Comparison of ENCODE assay signal across 10 cellular contexts in genomic region chr1:19414490-19414889, GRCh38.
DNase-seq lines count a peak whose midpoint lies in the region; ATAC-seq and TF ChIP-seq lines count a peak whose summit lies in the region.
"Had no signal": no experiment of that assay in that cellular context is flagged by ENCODE, and none has a peak within 500 bp of the region (broad histone marks: within the 10 kb centered on the region; RNA-seq: fewer than 3 reads in every experiment).

No MANE protein-coding gene starts in this region.

- H3K27me3 Mint-ChIP-seq in CD4-positive, alpha-beta T cell, result no peaks in the 10 kb centered on the region

- no peak for DNase-seq in CD4-positive, alpha-beta T cell
- DNase-seq in ascending aorta (ENCODE audit: low spot score in 2 of 2), result no peak
- no peak for DNase-seq in hepatocyte (ENCODE audit: low spot score)
- DNase-seq in sciatic nerve (ENCODE audit: low spot score), result no peak
- DNase-seq: HCEC 1CT; stimulated activated naive CD4-positive, alpha-beta T cell treated with Interleukin-2 at 50 U/mL for 16 hours had no signal

- no peaks in the 10 kb centered on the region for H3K27me3 ChIP-seq in CD4-positive, alpha-beta T cell (ENCODE audit: control insufficient read depth, insufficient read depth, low read length)
- no peaks in the 10 kb centered on the region for H3K27me3 ChIP-seq in ascending aorta
- no peaks in the 10 kb centered on the region for H3K27me3 ChIP-seq in hepatocyte

- no peak overlapping the region for H3K4me2 ChIP-seq in hepatocyte

- POLR2A ChIA-PET in CD4-positive, alpha-beta T cell (lab: Charles Lee), result no interaction called here

- no peaks in the 10 kb centered on the region for H3K9me3 ChIP-seq in CD4-positive, alpha-beta T cell (ENCODE audit: control insufficient read depth, low read length)
- H3K9me3 ChIP-seq in ascending aorta (no peaks in the 10 kb centered on the region), hepatocyte (ENCODE audit: low read depth) (no peaks in the 10 kb centered on the region)

- ATAC-seq in CD4-positive, alpha-beta T cell (ENCODE audit: poor library complexity), result no peak
- ATAC-seq in sciatic nerve (peak; percentile 91), HG02885 (IDR thresholded peaks at IDR 0.05; ENCODE audit: poor library complexity, unreplicated experiment) (no peak), HG03135 (IDR thresholded peaks at IDR 0.05; ENCODE audit: unreplicated experiment) (no peak), GM21737 (IDR thresholded peaks at IDR 0.05; ENCODE audit: unreplicated experiment) (no peak), HG02623 (IDR thresholded peaks at IDR 0.05; ENCODE audit: unreplicated experiment) (no peak)

- TF ChIP-seq CTCF in CD4-positive, alpha-beta T cell (IDR thresholded peaks at IDR 0.05), result no peak
- no peak for TF ChIP-seq CTCF in ascending aorta (IDR thresholded peaks at IDR 0.05)
- TF ChIP-seq CTCF in hepatocyte (IDR thresholded peaks at IDR 0.05; ENCODE audit: poor library complexity), result no peak

- H3K27ac ChIP-seq in CD4-positive, alpha-beta T cell (ENCODE audit: low read depth, low read length), result no peak overlapping the region
- peak overlapping the region; percentile 71 to 86 for H3K27ac ChIP-seq in ascending aorta
- H3K27ac ChIP-seq in hepatocyte, result peak overlapping the region; percentile 47

- H3K27ac Mint-ChIP-seq in CD4-positive, alpha-beta T cell, result peak overlapping the region; percentile 57

- H3K36me3 ChIP-seq in ascending aorta (peaks cover 8 to 14% of the 10 kb centered on the region in 2 donors), hepatocyte (replicated peaks; ENCODE audit: insufficient read depth, low read depth) (no peaks in the 10 kb centered on the region)

- H3K36me3 Mint-ChIP-seq in CD4-positive, alpha-beta T cell (ENCODE audit: low read depth), result peaks cover 95% of the 10 kb centered on the region

- H3K4me3 ChIP-seq in ascending aorta (peak overlapping the region in 1 of 2 donors; percentile 34), hepatocyte (no peak overlapping the region)

- H3K4me1 ChIP-seq in ascending aorta (peaks cover 21 to 64% of the 10 kb centered on the region in 2 donors), hepatocyte (ENCODE audit: insufficient read depth) (peaks cover 16% of the 10 kb centered on the region)

- H3K79me2 ChIP-seq in hepatocyte, result peaks cover 89% of the 10 kb centered on the region

- H4K20me1 ChIP-seq in hepatocyte (ENCODE audit: insufficient read depth, poor library complexity, severe bottlenecking), result peaks cover 32% of the 10 kb centered on the region

- H3K4me1 Mint-ChIP-seq in CD4-positive, alpha-beta T cell (ENCODE audit: low read depth), result peaks cover 90% of the 10 kb centered on the region

- no peaks in the 10 kb centered on the region for H3K9me3 Mint-ChIP-seq in CD4-positive, alpha-beta T cell

- intact Hi-C loops in CD4-positive, alpha-beta T cell (cut with DNase I, micrococcal nuclease), result no loop called here
- intact Hi-C loops in ascending aorta (cut with DNase I), result no loop called here
- intact Hi-C loops in sciatic nerve (cut with DNase I), result no loop called here

- no peak overlapping the region for H2AFZ ChIP-seq in hepatocyte

- CTCF ChIA-PET in CD4-positive, alpha-beta T cell (lab: Charles Lee), result interaction anchor here (0.5 kb wide), 1 partner anchor 371 kb away, joined by 3 read pairs; no protein-coding TSS in a partner anchor

- no peaks in the 10 kb centered on the region for H3K9me2 ChIP-seq in hepatocyte (replicated peaks; ENCODE audit: insufficient read depth)

- 64% methylated on average over 2 of the region's 2 CpGs for WGBS in hepatocyte (ENCODE audit: low lambda C conversion rate, missing lambda C conversion rate)

- H3K4me3 Mint-ChIP-seq in CD4-positive, alpha-beta T cell, result no peak overlapping the region
